ENCODE assay signal across 25 cellular contexts in genomic region chr15:71312731-71313460, GRCh38.
"Had no signal": no experiment of that assay in that cellular context is flagged by ENCODE, and none has a peak within 500 bp of the region (broad histone marks: within the 10 kb centered on the region; RNA-seq: fewer than 3 reads in every experiment).

No MANE protein-coding gene starts in this region.

- H3K4me1 ChIP-seq: esophagus squamous epithelium, left lung, lower lobe of right lung, testis, transverse colon had no signal

- H3K27me3 ChIP-seq: esophagus squamous epithelium, gastroesophageal sphincter, left lung, neutrophil, right lobe of liver, testis, transverse colon had no signal

- H3K27ac ChIP-seq: esophagus squamous epithelium, gastroesophageal sphincter, left lung, lower lobe of right lung, neutrophil, right lobe of liver, testis, transverse colon had no signal

- H3K4me3 ChIP-seq: esophagus squamous epithelium, gastroesophageal sphincter, left lung, lower lobe of right lung, right lobe of liver, testis, transverse colon had no signal

- H3K9me3 ChIP-seq: esophagus squamous epithelium, gastroesophageal sphincter, lower lobe of right lung, neutrophil, right lobe of liver, testis, transverse colon had no signal

- DNase-seq: activated CD4-positive, alpha-beta T cell treated with anti-CD3 and anti-CD28 coated beads for 36 hours; activated CD4-positive, CD25-positive, alpha-beta regulatory T cell; activated CD8-positive, alpha-beta memory T cell treated with anti-CD3 and anti-CD28 coated beads, Interleukin-2, amount 10 ng/mL, durations not matched to agents 7 days and 5 days; activated CD8-positive, alpha-beta T cell treated with anti-CD3 and anti-CD28 coated beads, Interleukin-2, amount 10 ng/mL, durations not matched to agents 7 days and 5 days; activated naive CD4-positive, alpha-beta T cell; activated T-cell treated with anti-CD3 and anti-CD28 coated beads, Interleukin-2, amount 50 U/mL, for 48 hours; dermis blood vessel endothelial cell; effector CD4-positive, alpha-beta T cell; esophagus squamous epithelium; head of caudate nucleus; hypothalamus; immature natural killer cell; left lung; lower lobe of right lung; mesenchymal stem cell; right lobe of liver; stimulated activated CD4-positive, alpha-beta T cell treated with anti-CD3 and anti-CD28 coated beads, Interleukin-2, amount 100 ng/mL, for 48 hours; stimulated activated naive CD8-positive, alpha-beta T cell treated with anti-CD3 and anti-CD28 coated beads, Interleukin-15, Interleukin-2, amounts not matched to agents 100 U/mL and 50 U/mL, for 24 hours; T-helper 1 cell; testis; transverse colon had no signal

- ATAC-seq: activated CD4-positive, alpha-beta T cell treated with anti-CD3 and anti-CD28 coated beads for 36 hours; activated CD8-positive, alpha-beta memory T cell treated with anti-CD3 and anti-CD28 coated beads, Interleukin-2, amount 10 ng/mL, durations not matched to agents 7 days and 5 days; activated CD8-positive, alpha-beta T cell treated with anti-CD3 and anti-CD28 coated beads, Interleukin-2, amount 10 ng/mL, durations not matched to agents 7 days and 5 days; activated naive CD4-positive, alpha-beta T cell treated with anti-CD3 and anti-CD28 coated beads, Interleukin-2, amount 50 U/mL, for 72 hours; gastroesophageal sphincter; left lung; lower lobe of right lung; stimulated activated naive CD8-positive, alpha-beta T cell treated with anti-CD3 and anti-CD28 coated beads, Interleukin-15, Interleukin-2, amounts not matched to agents 100 U/mL and 50 U/mL, for 24 hours had no signal

- H3K36me3 ChIP-seq: esophagus squamous epithelium, gastroesophageal sphincter, left lung, lower lobe of right lung, neutrophil, right lobe of liver, transverse colon had no signal

- FAIRE-seq: colon had no signal
